In the genomic region with DNA sequence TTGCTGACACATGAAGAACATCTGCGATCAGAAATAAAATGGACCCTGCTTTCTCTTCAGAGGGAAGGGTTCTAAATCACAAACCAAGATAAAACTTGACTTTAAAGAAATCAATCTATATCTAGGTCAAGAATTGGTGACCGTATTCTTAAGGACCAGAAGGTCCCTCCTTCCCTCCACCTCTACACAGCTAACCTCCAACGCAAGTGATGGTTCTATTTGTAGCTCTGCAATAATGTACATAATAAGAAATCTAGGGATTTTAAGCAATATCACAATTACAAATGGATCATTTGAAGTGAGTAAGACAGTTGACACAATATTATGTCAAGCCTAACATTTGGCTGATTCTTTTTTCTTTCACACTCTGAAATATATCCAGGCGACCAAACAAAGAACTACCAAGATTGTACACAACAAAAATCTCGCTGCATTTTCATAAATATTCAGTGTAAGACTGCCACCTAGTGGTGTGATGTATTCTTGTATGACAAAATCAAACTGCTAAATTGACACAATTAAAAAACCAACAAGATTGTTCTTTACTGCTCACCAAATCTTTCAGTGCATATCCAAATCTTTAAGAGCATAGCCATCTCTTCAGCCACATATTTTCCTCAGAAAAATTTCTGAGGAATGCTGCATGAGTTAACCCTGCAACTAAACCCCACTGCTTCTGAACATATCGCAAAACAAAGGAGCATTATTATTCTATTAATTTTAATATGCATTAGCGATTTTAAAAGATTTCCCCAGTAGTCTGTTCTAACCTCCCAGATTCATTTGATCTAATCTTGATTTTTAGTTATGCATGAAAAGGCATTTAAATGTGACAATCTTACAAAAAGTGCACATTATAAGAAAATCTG, we compare ENCODE assay signal across 8 cellular contexts. TPM values are rescaled to one million over a fixed set of nuclear protein-coding genes. Genes with fewer than 3 reads are reported as not detected.
A peak's percentile ranks its signal among the peaks of the same experiment; 100 is the strongest.
DNase-seq lines count a peak whose midpoint lies in the region; ATAC-seq and TF ChIP-seq lines count a peak whose summit lies in the region.

No MANE protein-coding gene starts in this region.

- H3K27ac Mint-ChIP-seq in HFFc6, result no peak overlapping the region

- H3K4me3 Mint-ChIP-seq in HFFc6, result no peak overlapping the region

- TF ChIP-seq CTCF in HFFc6 (IDR thresholded peaks at IDR 0.05) (peak; percentile 93), WERI-Rb-1 (IDR thresholded peaks at IDR 0.05; ENCODE audit: low read depth, low read length) (0 out of 2 replicates have a peak, but pooled peaks have one; percentile 9), gastroesophageal sphincter (IDR thresholded peaks at IDR 0.05) (peak; percentile 56 to 80 (median 72))

- H3K27me3 Mint-ChIP-seq in HFFc6 (ENCODE audit: insufficient read depth), result peaks cover 7% of the 10 kb centered on the region

- H3K4me1 Mint-ChIP-seq in HFFc6 (ENCODE audit: low read depth), result peaks cover 36% of the 10 kb centered on the region

- no peak for TF ChIP-seq POLR2A in gastroesophageal sphincter (IDR thresholded peaks at IDR 0.05)

- no peak overlapping the region for H3K4me3 ChIP-seq in WERI-Rb-1 (ENCODE audit: low read depth, low read length)
- H3K4me3 ChIP-seq in gastroesophageal sphincter, result no peak overlapping the region

- H3K9me3 ChIP-seq in WERI-Rb-1 (ENCODE audit: severe bottlenecking) (no peaks in the 10 kb centered on the region), gastroesophageal sphincter (no peaks in the 10 kb centered on the region)

- H3K36me3 Mint-ChIP-seq in HFFc6 (ENCODE audit: low read depth), result no peaks in the 10 kb centered on the region

- DNase-seq in DMS53 (lab: John Stamatoyannopoulos, UW) (peak; percentile 85), HFFc6 (peak; percentile 76), NCI-H2171 (lab: John Stamatoyannopoulos, UW) (peak; percentile 74), WERI-Rb-1 (no peak), putamen (ENCODE audit: low spot score) (peak; percentile 80), GM19240 (ENCODE audit: insufficient read length, low spot score) (no peak)

- no peak for TF ChIP-seq EP300 in gastroesophageal sphincter (IDR thresholded peaks at IDR 0.05)

- 40 to 42% methylated on average over 7 of the region's 7 CpGs for whole genome bisulfite sequencing in gastroesophageal sphincter (ENCODE audit: low coverage in 1 of 2), 2 donors

- ATAC-seq in gastroesophageal sphincter (peak; percentile 9), HG03139 (IDR thresholded peaks at IDR 0.05; ENCODE audit: unreplicated experiment) (no peak)

- H3K4me1 ChIP-seq in gastroesophageal sphincter, result peaks cover 0 to 16% (median 0%) of the 10 kb centered on the region in 3 donors

- H3K27me3 ChIP-seq in WERI-Rb-1 (ENCODE audit: insufficient read depth, low read depth, severe bottlenecking) (no peaks in the 10 kb centered on the region), gastroesophageal sphincter (no peaks in the 10 kb centered on the region)

- no peaks in the 10 kb centered on the region for H3K9me3 Mint-ChIP-seq in HFFc6

- no peak overlapping the region for H3K27ac ChIP-seq in WERI-Rb-1
- no peak overlapping the region for H3K27ac ChIP-seq in gastroesophageal sphincter

- H3K36me3 ChIP-seq in WERI-Rb-1 (no peaks in the 10 kb centered on the region), gastroesophageal sphincter (no peaks in the 10 kb centered on the region)

RNA-seq across cellular contexts. Expression of a gene that starts 44.5 kb away (rescaled TPM):
- not detected for total RNA-seq in HFFc6 (2021; fragmentation: NEBNext Ultra II Directional; extraction: Animal tissue kit (Norgen Biotek cat#: 25700))
- total RNA-seq in gastroesophageal sphincter, result 10 to 100 TPM in 1 of 4 donors, 1 to 10 TPM in 3; 6.6 to 11.7 (median 8.2) TPM

Comparison
In these comparisons a context has a peak if more than half of its experiments do, and no peak if none do; other contexts are left out.
1. DNase-seq: peak in DMS53 (single experiment), HFFc6 (single experiment), NCI-H2171 (single experiment) and putamen (single experiment); none in WERI-Rb-1 (single experiment) and GM19240 (single experiment).
2. CTCF ChIP-seq: peak in every context shown above with its lines; median percentile 93 in HFFc6; 72 in gastroesophageal sphincter; 9 in WERI-Rb-1.
3. RNA of a gene that starts 44.5 kb away (total RNA-seq): 6.6 to 11.7 TPM in gastroesophageal sphincter; not detected in HFFc6; every median in the first group is over 4 times any median in the second.